26 cellular contexts compared by ENCODE assay signal in the genomic region with DNA sequence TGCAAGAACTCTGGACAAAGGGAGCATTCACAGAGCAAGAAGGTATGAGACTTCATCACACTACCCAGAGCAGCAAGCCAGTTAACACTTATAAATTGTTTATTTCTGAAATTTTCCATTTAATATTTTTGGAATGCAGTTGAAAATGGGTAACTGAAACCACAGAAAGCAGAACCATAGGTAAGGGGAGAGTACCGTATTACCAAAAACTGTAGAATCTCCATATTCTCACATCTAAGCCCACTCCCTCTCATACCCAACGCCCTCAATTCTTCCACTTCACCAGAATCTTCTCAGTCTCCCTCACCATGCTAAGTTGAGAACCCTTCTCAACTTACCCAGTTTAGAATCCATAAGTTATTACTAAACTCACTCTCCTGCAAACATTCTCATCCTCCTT.
"Had no signal": no experiment of that assay in that cellular context is flagged by ENCODE, and none has a peak within 500 bp of the region (broad histone marks: within the 10 kb centered on the region; RNA-seq: fewer than 3 reads in every experiment).

No MANE protein-coding gene starts in this region.

- H3K27ac Mint-ChIP-seq: naive thymus-derived CD4-positive, alpha-beta T cell; natural killer cell; nephron; progenitor cell of endocrine pancreas; stimulated activated effector memory CD8-positive, alpha-beta T cell treated with anti-CD3 and anti-CD28 coated beads, Interleukin-12 subunit alpha, Interleukin-12 subunit beta, amount 100 ng/mL, for 72 hours; stimulated activated naive B cell treated with anti-CD40 and anti-IgM and Interleukin-4, amounts not matched to agents 10 μg/mL and 1 μg/mL and 100 μg/mL, for 72 hours; stimulated activated naive CD8-positive, alpha-beta T cell treated with anti-CD3 and anti-CD28 coated beads, Interleukin-15, amount 100 ng/mL, for 72 hours; type B pancreatic cell had no signal

- ATAC-seq: naive thymus-derived CD4-positive, alpha-beta T cell; natural killer cell; pancreas; psoas muscle; right cardiac atrium; right lobe of liver; stimulated activated effector memory CD8-positive, alpha-beta T cell treated with anti-CD3 and anti-CD28 coated beads, Interleukin-12 subunit alpha, Interleukin-12 subunit beta, amount 100 ng/mL, for 72 hours; stimulated activated naive CD8-positive, alpha-beta T cell treated with anti-CD3 and anti-CD28 coated beads, Interleukin-15, amount 100 ng/mL, for 72 hours; stimulated activated naive CD8-positive, alpha-beta T cell treated with anti-CD3 and anti-CD28 coated beads, Interleukin-15, Interleukin-2, amounts not matched to agents 100 U/mL and 50 U/mL, for 24 hours; upper lobe of right lung had no signal

- H3K4me3 ChIP-seq: pancreas, psoas muscle, right lobe of liver, sigmoid colon, suprapubic skin, testis, tibial artery, transverse colon, upper lobe of right lung, uterus had no signal

- H3K27me3 Mint-ChIP-seq: naive thymus-derived CD4-positive, alpha-beta T cell; progenitor cell of endocrine pancreas; stimulated activated naive B cell treated with anti-CD40 and anti-IgM and Interleukin-4, amounts not matched to agents 10 μg/mL and 1 μg/mL and 100 μg/mL, for 72 hours; stimulated activated naive CD8-positive, alpha-beta T cell treated with anti-CD3 and anti-CD28 coated beads, Interleukin-15, amount 100 ng/mL, for 72 hours; type B pancreatic cell had no signal

- H3K36me3 Mint-ChIP-seq: naive thymus-derived CD4-positive, alpha-beta T cell; natural killer cell; stimulated activated effector memory CD8-positive, alpha-beta T cell treated with anti-CD3 and anti-CD28 coated beads, Interleukin-12 subunit alpha, Interleukin-12 subunit beta, amount 100 ng/mL, for 72 hours; stimulated activated naive B cell treated with anti-CD40 and anti-IgM and Interleukin-4, amounts not matched to agents 10 μg/mL and 1 μg/mL and 100 μg/mL, for 72 hours; type B pancreatic cell had no signal

- H3K27ac ChIP-seq: neutrophil, pancreas, psoas muscle, right lobe of liver, sigmoid colon, suprapubic skin, testis, tibial artery, transverse colon, upper lobe of right lung, uterus had no signal

- H3K4me1 Mint-ChIP-seq: naive thymus-derived CD4-positive, alpha-beta T cell; natural killer cell; nephron; stimulated activated effector memory CD8-positive, alpha-beta T cell treated with anti-CD3 and anti-CD28 coated beads, Interleukin-12 subunit alpha, Interleukin-12 subunit beta, amount 100 ng/mL, for 72 hours; stimulated activated naive B cell treated with anti-CD40 and anti-IgM and Interleukin-4, amounts not matched to agents 10 μg/mL and 1 μg/mL and 100 μg/mL, for 72 hours; stimulated activated naive CD8-positive, alpha-beta T cell treated with anti-CD3 and anti-CD28 coated beads, Interleukin-15, amount 100 ng/mL, for 72 hours had no signal

- H3K27me3 ChIP-seq: neutrophil, pancreas, right lobe of liver, sigmoid colon, suprapubic skin, testis, tibial artery, transverse colon, upper lobe of right lung, uterus had no signal

- H3K36me3 ChIP-seq: neutrophil, pancreas, right lobe of liver, sigmoid colon, suprapubic skin, tibial artery, transverse colon, upper lobe of right lung, uterus had no signal

- DNase-seq: naive thymus-derived CD4-positive, alpha-beta T cell; natural killer cell; nucleus accumbens; pancreas; psoas muscle; right cardiac atrium; right lobe of liver; sigmoid colon; small intestine; stimulated activated CD4-positive, alpha-beta T cell treated with anti-CD3 and anti-CD28 coated beads, Interleukin-15, amount 100 ng/mL, for 24 hours; stimulated activated CD4-positive, alpha-beta T cell treated with anti-CD3 and anti-CD28 coated beads, Interleukin-4, amount 100 ng/mL, for 24 hours; stimulated activated naive B cell treated with anti-CD40 and anti-IgM and Interleukin-4, amounts not matched to agents 10 μg/mL and 1 μg/mL and 100 μg/mL, for 72 hours; stimulated activated naive CD8-positive, alpha-beta T cell treated with anti-CD3 and anti-CD28 coated beads, Interleukin-15, amount 100 ng/mL, for 72 hours; stimulated activated naive CD8-positive, alpha-beta T cell treated with anti-CD3 and anti-CD28 coated beads, Interleukin-15, Interleukin-2, amounts not matched to agents 100 U/mL and 50 U/mL, for 24 hours; substantia nigra; testis; tibial artery; transverse colon; upper lobe of right lung; uterus had no signal

- H3K4me3 Mint-ChIP-seq: naive thymus-derived CD4-positive, alpha-beta T cell; natural killer cell; nephron; stimulated activated effector memory CD8-positive, alpha-beta T cell treated with anti-CD3 and anti-CD28 coated beads, Interleukin-12 subunit alpha, Interleukin-12 subunit beta, amount 100 ng/mL, for 72 hours; stimulated activated naive B cell treated with anti-CD40 and anti-IgM and Interleukin-4, amounts not matched to agents 10 μg/mL and 1 μg/mL and 100 μg/mL, for 72 hours; stimulated activated naive CD8-positive, alpha-beta T cell treated with anti-CD3 and anti-CD28 coated beads, Interleukin-15, amount 100 ng/mL, for 72 hours; type B pancreatic cell had no signal

- H3K4me1 ChIP-seq: pancreas, psoas muscle, right lobe of liver, sigmoid colon, suprapubic skin, testis, tibial artery, transverse colon, upper lobe of right lung, uterus had no signal

- H3K9me3 ChIP-seq: neutrophil, pancreas, psoas muscle, right lobe of liver, sigmoid colon, suprapubic skin, testis, tibial artery, transverse colon, uterus had no signal
